ENCODE assay signal across 8 cellular contexts in genomic region chr1:112673589-112674439, GRCh38. TPM values are rescaled to one million over a fixed set of nuclear protein-coding genes. Genes with fewer than 3 reads are reported as not detected.
DNase-seq lines count a peak whose midpoint lies in the region; ATAC-seq and TF ChIP-seq lines count a peak whose summit lies in the region.

No MANE protein-coding gene starts in this region.

- TF ChIP-seq CTCF in AG04450 (IDR thresholded peaks at IDR 0.05; ENCODE audit: low read depth, low read length) (peak; percentile 67), GM10266 (IDR thresholded peaks at IDR 0.05; ENCODE audit: control insufficient read depth, insufficient read depth, low read depth, missing control alignments) (peak; percentile 41), osteocyte (IDR thresholded peaks at IDR 0.05) (peak; percentile 63)

- H3K27ac Mint-ChIP-seq in activated T-helper 1 cell treated with anti-CD3 and anti-CD28 coated beads, Interleukin-12 subunit alpha, Interleukin-12 subunit beta, Interleukin-2, Interleukin-4 antibody, amounts not matched to agents 30 ng/mL and 10 ng/mL and 1 ng/mL, durations not matched to agents 14 hours and 24 hours and 36 hours: peak overlapping the region; percentile 98
- H3K27ac Mint-ChIP-seq in osteocyte (ENCODE audit: unreplicated experiment): peak overlapping the region; percentile 99

- ATAC-seq in HG03439 (IDR thresholded peaks at IDR 0.05; ENCODE audit: unreplicated experiment) (no peak), HG02763 (IDR thresholded peaks at IDR 0.05; ENCODE audit: unreplicated experiment) (no peak)

- no peaks in the 10 kb centered on the region for H3K9me3 ChIP-seq in AG04450 (ENCODE audit: control insufficient read depth, insufficient read depth, low read length)

- no peaks in the 10 kb centered on the region for H3K27me3 ChIP-seq in AG04450 (ENCODE audit: control insufficient read depth, insufficient read depth, low read length)

- POLR2A ChIA-PET in AG04450 (lab: Yijun Ruan, JAX): interaction anchor here (0.5 to 2.4 kb wide), 10 partner anchors 23 to 283 kb away, joined by 3 to 25 read pairs (median 4); partner anchors contain the start of genes CAPZA1 and ST7L

- H3K27me3 Mint-ChIP-seq in activated T-helper 1 cell treated with anti-CD3 and anti-CD28 coated beads, Interleukin-12 subunit alpha, Interleukin-12 subunit beta, Interleukin-2, Interleukin-4 antibody, amounts not matched to agents 30 ng/mL and 10 ng/mL and 1 ng/mL, durations not matched to agents 14 hours and 24 hours and 36 hours (ENCODE audit: insufficient read depth): no peaks in the 10 kb centered on the region
- H3K27me3 Mint-ChIP-seq in osteocyte (ENCODE audit: unreplicated experiment): no peaks in the 10 kb centered on the region

- H3K4me1 Mint-ChIP-seq in activated T-helper 1 cell treated with anti-CD3 and anti-CD28 coated beads, Interleukin-12 subunit alpha, Interleukin-12 subunit beta, Interleukin-2, Interleukin-4 antibody, amounts not matched to agents 30 ng/mL and 10 ng/mL and 1 ng/mL, durations not matched to agents 14 hours and 24 hours and 36 hours (ENCODE audit: low read depth): peaks cover 61% of the 10 kb centered on the region
- peaks cover 38% of the 10 kb centered on the region for H3K4me1 Mint-ChIP-seq in osteocyte (ENCODE audit: unreplicated experiment)

- no peaks in the 10 kb centered on the region for H3K9me3 Mint-ChIP-seq in activated T-helper 1 cell treated with anti-CD3 and anti-CD28 coated beads, Interleukin-12 subunit alpha, Interleukin-12 subunit beta, Interleukin-2, Interleukin-4 antibody, amounts not matched to agents 30 ng/mL and 10 ng/mL and 1 ng/mL, durations not matched to agents 14 hours and 24 hours and 36 hours
- no peaks in the 10 kb centered on the region for H3K9me3 Mint-ChIP-seq in osteocyte (ENCODE audit: unreplicated experiment)

- H3K36me3 Mint-ChIP-seq in activated T-helper 1 cell treated with anti-CD3 and anti-CD28 coated beads, Interleukin-12 subunit alpha, Interleukin-12 subunit beta, Interleukin-2, Interleukin-4 antibody, amounts not matched to agents 30 ng/mL and 10 ng/mL and 1 ng/mL, durations not matched to agents 14 hours and 24 hours and 36 hours (ENCODE audit: low read depth): peaks cover 53% of the 10 kb centered on the region
- peaks cover 34% of the 10 kb centered on the region for H3K36me3 Mint-ChIP-seq in osteocyte (ENCODE audit: unreplicated experiment)

- H3K4me3 ChIP-seq in AG04450 (ENCODE audit: low read depth, low read length): peak overlapping the region; percentile 80

- H3K4me3 Mint-ChIP-seq in activated T-helper 1 cell treated with anti-CD3 and anti-CD28 coated beads, Interleukin-12 subunit alpha, Interleukin-12 subunit beta, Interleukin-2, Interleukin-4 antibody, amounts not matched to agents 30 ng/mL and 10 ng/mL and 1 ng/mL, durations not matched to agents 14 hours and 24 hours and 36 hours: peak overlapping the region; percentile 97
- H3K4me3 Mint-ChIP-seq in osteocyte (ENCODE audit: unreplicated experiment): peak overlapping the region; percentile 96

- H3K27ac ChIP-seq in AG04450 (ENCODE audit: low read depth, low read length): peak overlapping the region; percentile 86

- CTCF ChIA-PET in AG04450 (lab: Charles Lee): interaction anchor here (0.5 to 3.5 kb wide), 19 partner anchors 9 to 282 kb away, joined by 3 to 26 read pairs (median 4); no protein-coding TSS in a partner anchor

- DNase-seq in AG04450 (ENCODE audit: low read depth, low spot score) (peak; percentile 29), GM10266 (ENCODE audit: extremely low spot score) (no peak), Kasumi-1 (lab: John Stamatoyannopoulos, UW) (peak; percentile 54), germinal center (ENCODE audit: low spot score) (peak; percentile 30), osteocyte (ENCODE audit: extremely low spot score, unreplicated experiment) (no peak)
- DNase-seq in activated T-helper 1 cell treated with anti-CD3 and anti-CD28 coated beads, Interleukin-12 subunit alpha, Interleukin-12 subunit beta, Interleukin-2, Interleukin-4 antibody, amounts not matched to agents 30 ng/mL and 10 ng/mL and 1 ng/mL, durations not matched to agents 14 hours and 24 hours and 36 hours (ENCODE audit: low spot score): no peak

- intact Hi-C loops in activated T-helper 1 cell treated with anti-CD3 and anti-CD28 coated beads, Interleukin-12 subunit alpha, Interleukin-12 subunit beta, Interleukin-2, Interleukin-4 antibody, amounts not matched to agents 30 ng/mL and 10 ng/mL and 1 ng/mL, durations not matched to agents 14 hours and 24 hours and 36 hours (cut with micrococcal nuclease): loop anchor here (1.0 to 10.0 kb wide), 3 partner anchors 31 to 169 kb away; partner anchors contain the start of genes CAPZA1, ST7L and WNT2B

RNA-seq across cellular contexts. Expression of gene MOV10, which starts 0.6 kb away (rescaled TPM):
- polyA plus RNA-seq in AG04450 (2011; rRNA removed): 58.1 and 59.2 TPM in 2 replicates
- polyA minus RNA-seq in AG04450 (2011; rRNA and poly(A)+ RNA removed): 107 and 127 TPM in 2 replicates
- 64.6 and 66.2 TPM in 2 replicates for total RNA-seq in activated T-helper 1 cell treated with anti-CD3 and anti-CD28 coated beads, Interleukin-12 subunit alpha, Interleukin-12 subunit beta, Interleukin-2, Interleukin-4 antibody, amounts not matched to agents 30 ng/mL and 10 ng/mL and 1 ng/mL, durations not matched to agents 14 hours and 24 hours and 36 hours
- 85.1 and 87.4 TPM in 2 replicates for total RNA-seq in osteocyte

RNA-seq across cellular contexts. Expression of gene RHOC, which starts 33.1 kb away (rescaled TPM):
- 574 and 734 TPM in 2 replicates for polyA plus RNA-seq in AG04450 (2011; rRNA removed)
- 394 and 521 TPM in 2 replicates for polyA minus RNA-seq in AG04450 (2011; rRNA and poly(A)+ RNA removed)
- total RNA-seq in activated T-helper 1 cell treated with anti-CD3 and anti-CD28 coated beads, Interleukin-12 subunit alpha, Interleukin-12 subunit beta, Interleukin-2, Interleukin-4 antibody, amounts not matched to agents 30 ng/mL and 10 ng/mL and 1 ng/mL, durations not matched to agents 14 hours and 24 hours and 36 hours: 50.4 and 63.4 TPM in 2 replicates
- 285 and 296 TPM in 2 replicates for total RNA-seq in osteocyte

RNA-seq across cellular contexts. Expression of gene PPM1J, which starts 41.3 kb away (rescaled TPM):
- polyA plus RNA-seq in AG04450 (2011; rRNA removed): 1.3 and 2.1 TPM in 2 replicates
- polyA minus RNA-seq in AG04450 (2011; rRNA and poly(A)+ RNA removed): 1.2 and 1.4 TPM in 2 replicates
- total RNA-seq in activated T-helper 1 cell treated with anti-CD3 and anti-CD28 coated beads, Interleukin-12 subunit alpha, Interleukin-12 subunit beta, Interleukin-2, Interleukin-4 antibody, amounts not matched to agents 30 ng/mL and 10 ng/mL and 1 ng/mL, durations not matched to agents 14 hours and 24 hours and 36 hours: 0.60 and 1.1 TPM in 2 replicates
- total RNA-seq in osteocyte: 0.67 and 1.1 TPM in 2 replicates

RNA-seq across cellular contexts. Expression of gene CAPZA1, which starts 54.2 kb away (rescaled TPM):
- polyA plus RNA-seq in AG04450 (2011; rRNA removed): 195 and 273 TPM in 2 replicates
- polyA minus RNA-seq in AG04450 (2011; rRNA and poly(A)+ RNA removed): 157 and 240 TPM in 2 replicates
- total RNA-seq in activated T-helper 1 cell treated with anti-CD3 and anti-CD28 coated beads, Interleukin-12 subunit alpha, Interleukin-12 subunit beta, Interleukin-2, Interleukin-4 antibody, amounts not matched to agents 30 ng/mL and 10 ng/mL and 1 ng/mL, durations not matched to agents 14 hours and 24 hours and 36 hours: 239 and 242 TPM in 2 replicates
- total RNA-seq in osteocyte: 129 and 130 TPM in 2 replicates

RNA-seq across cellular contexts. Expression of gene ST7L, which starts 54.9 kb away (rescaled TPM):
- polyA plus RNA-seq in AG04450 (2011; rRNA removed): 10.1 and 13.5 TPM in 2 replicates
- polyA minus RNA-seq in AG04450 (2011; rRNA and poly(A)+ RNA removed): 10.8 and 12.1 TPM in 2 replicates
- total RNA-seq in activated T-helper 1 cell treated with anti-CD3 and anti-CD28 coated beads, Interleukin-12 subunit alpha, Interleukin-12 subunit beta, Interleukin-2, Interleukin-4 antibody, amounts not matched to agents 30 ng/mL and 10 ng/mL and 1 ng/mL, durations not matched to agents 14 hours and 24 hours and 36 hours: 12.2 and 13.5 TPM in 2 replicates
- total RNA-seq in osteocyte: 22.0 and 22.4 TPM in 2 replicates

Comparison
In these comparisons a context has a peak if more than half of its experiments do, and no peak if none do; other contexts are left out.
1. DNase-seq: peak in AG04450 (single experiment), Kasumi-1 (2 of 2) and germinal center (single experiment); none in GM10266 (single experiment), activated T-helper 1 cell treated with anti-CD3 and anti-CD28 coated beads, Interleukin-12 subunit alpha, Interleukin-12 subunit beta, Interleukin-2, Interleukin-4 antibody, amounts not matched to agents 30 ng/mL and 10 ng/mL and 1 ng/mL, durations not matched to agents 14 hours and 24 hours and 36 hours (single experiment) and osteocyte (single experiment).
2. Peak in every context shown above with its lines, with median percentiles within 50 percentile points of each other: CTCF ChIP-seq.